ENCODE assay signal across 21 cellular contexts in genomic region chr11:4658629-4659453, GRCh38. TPM values are rescaled to one million over a fixed set of nuclear protein-coding genes. Genes with fewer than 3 reads are reported as not detected.
"Had no signal": no experiment of that assay in that cellular context is flagged by ENCODE, and none has a peak within 500 bp of the region (broad histone marks: within the 10 kb centered on the region; RNA-seq: fewer than 3 reads in every experiment).

No MANE protein-coding gene starts in this region.

- H3K4me3 ChIP-seq: suprapubic skin had no signal

- FAIRE-seq: TTC549 had no signal

- H3K27ac ChIP-seq: epithelial cell of prostate, suprapubic skin had no signal

- ATAC-seq: activated CD4-positive, alpha-beta T cell treated with anti-CD3 and anti-CD28 coated beads for 36 hours; effector memory CD8-positive, alpha-beta T cell; stimulated activated naive CD8-positive, alpha-beta T cell treated with anti-CD3 and anti-CD28 coated beads, Interleukin-15, amount 100 ng/mL, for 72 hours; WTC11 had no signal

- DNase-seq: activated CD4-positive, alpha-beta T cell treated with anti-CD3 and anti-CD28 coated beads for 36 hours; activated CD4-positive, alpha-beta T cell treated with anti-CD3 and anti-CD28 coated beads, Interleukin-2, amount 50 U/mL, for 48 hours; amniotic stem cell; effector memory CD8-positive, alpha-beta T cell; foreskin melanocyte; occipital lobe; stimulated activated naive CD8-positive, alpha-beta T cell treated with anti-CD3 and anti-CD28 coated beads, Interleukin-15, amount 100 ng/mL, for 72 hours had no signal

- H3K27me3 ChIP-seq: suprapubic skin had no signal

- H3K36me3 Mint-ChIP-seq: activated naive CD8-positive, alpha-beta T cell; type B pancreatic cell; WTC11 had no signal

- H3K36me3 ChIP-seq: suprapubic skin had no signal

- H3K4me1 Mint-ChIP-seq: activated CD4-positive, alpha-beta T cell treated with anti-CD3 and anti-CD28 coated beads for 36 hours had no signal

- H3K4me1 ChIP-seq: suprapubic skin had no signal

- H3K9me3 Mint-ChIP-seq: effector memory CD8-positive, alpha-beta T cell; stimulated activated naive CD8-positive, alpha-beta T cell treated with anti-CD3 and anti-CD28 coated beads, Interleukin-15, amount 100 ng/mL, for 72 hours; T-helper 2 cell treated with Interferon-gamma antibody and Interleukin-4, amounts not matched to agents 5 μg/mL and 100 μg/mL, for 36 hours; type B pancreatic cell; WTC11 had no signal

- H3K4me3 Mint-ChIP-seq: activated CD4-positive, alpha-beta T cell treated with anti-CD3 and anti-CD28 coated beads for 36 hours; activated naive CD8-positive, alpha-beta T cell; effector memory CD8-positive, alpha-beta T cell; stimulated activated naive CD8-positive, alpha-beta T cell treated with anti-CD3 and anti-CD28 coated beads, Interleukin-15, amount 100 ng/mL, for 72 hours; T-helper 2 cell treated with Interferon-gamma antibody and Interleukin-4, amounts not matched to agents 5 μg/mL and 100 μg/mL, for 36 hours; type B pancreatic cell; WTC11 had no signal

- H3K27ac Mint-ChIP-seq: activated CD4-positive, alpha-beta T cell treated with anti-CD3 and anti-CD28 coated beads for 36 hours; activated naive CD8-positive, alpha-beta T cell; effector memory CD8-positive, alpha-beta T cell; stimulated activated naive CD8-positive, alpha-beta T cell treated with anti-CD3 and anti-CD28 coated beads, Interleukin-15, amount 100 ng/mL, for 72 hours; T-helper 2 cell treated with Interferon-gamma antibody and Interleukin-4, amounts not matched to agents 5 μg/mL and 100 μg/mL, for 36 hours; type B pancreatic cell; WTC11 had no signal

- H3K9me3 ChIP-seq: suprapubic skin had no signal

RNA-seq across cellular contexts. Expression of gene OR51E1, which starts 15.1 kb away (rescaled TPM):
- total RNA-seq: activated CD4-positive, alpha-beta T cell treated with anti-CD3 and anti-CD28 coated beads for 36 hours; dermis microvascular lymphatic vessel endothelial cell; fibroblast of lung; kidney epithelial cell; WTC11 had no signal
- polyA plus RNA-seq: fibroblast of lung, neural cell had no signal

RNA-seq across cellular contexts. Expression of gene OR51D1, which starts 21.6 kb away (rescaled TPM):
- total RNA-seq: activated CD4-positive, alpha-beta T cell treated with anti-CD3 and anti-CD28 coated beads for 36 hours; cardiac septum; dermis microvascular lymphatic vessel endothelial cell; fibroblast of lung; kidney epithelial cell; lower leg skin; occipital lobe; posterior vena cava; suprapubic skin; WTC11 had no signal
- polyA plus RNA-seq: fibroblast of lung, neural cell had no signal

RNA-seq across cellular contexts. Expression of gene OR51E2, which starts 38.8 kb away (rescaled TPM):
- total RNA-seq: activated CD4-positive, alpha-beta T cell treated with anti-CD3 and anti-CD28 coated beads for 36 hours; cardiac septum; dermis microvascular lymphatic vessel endothelial cell; fibroblast of lung; kidney epithelial cell; occipital lobe; suprapubic skin; WTC11 had no signal
- polyA plus RNA-seq: neural cell had no signal

RNA-seq across cellular contexts. Expression of gene MMP26, which starts 45.7 kb away (rescaled TPM):
- total RNA-seq: activated CD4-positive, alpha-beta T cell treated with anti-CD3 and anti-CD28 coated beads for 36 hours; cardiac septum; dermis microvascular lymphatic vessel endothelial cell; fibroblast of lung; kidney epithelial cell; lower leg skin; occipital lobe; posterior vena cava; suprapubic skin; WTC11 had no signal
- polyA plus RNA-seq: fibroblast of lung, neural cell had no signal
